ENCODE assay signal across 28 cellular contexts in the genomic region with DNA sequence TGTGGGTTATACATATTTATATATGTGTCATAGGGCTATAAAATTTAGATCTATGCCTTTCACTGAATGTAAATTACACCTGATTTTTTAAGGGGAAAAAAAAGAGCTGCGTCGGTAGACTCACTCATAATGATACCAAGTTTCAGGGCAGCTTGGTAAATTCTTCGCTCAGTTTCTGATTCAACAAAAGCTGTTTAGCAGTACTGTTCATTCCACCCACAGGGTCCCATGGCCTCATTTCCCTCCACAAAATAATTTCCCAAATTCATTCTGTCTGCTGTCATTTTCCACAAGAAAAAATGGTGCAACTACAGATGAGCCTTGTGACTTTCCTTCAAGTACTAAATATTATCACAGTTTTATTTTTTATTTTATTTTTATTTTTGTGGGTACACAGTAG.
"Had no signal": no experiment of that assay in that cellular context is flagged by ENCODE, and none has a peak within 500 bp of the region (broad histone marks: within the 10 kb centered on the region; RNA-seq: fewer than 3 reads in every experiment).

No MANE protein-coding gene starts in this region.

- ATAC-seq: activated naive CD4-positive, alpha-beta T cell treated with anti-CD3 and anti-CD28 coated beads, Interleukin-2, amount 50 U/mL, for 72 hours; activated naive CD8-positive, alpha-beta T cell treated with anti-CD3 and anti-CD28 coated beads, Interleukin-2, amount 50 U/mL, for 24 hours; activated T-cell treated with anti-CD3 and anti-CD28 coated beads, Interleukin-2, amount 50 U/mL, for 4 hours; activated T-cell treated with anti-CD3 and anti-CD28 coated beads, Interleukin-2, amount 50 U/mL, for 72 hours; activated T-helper 17 cell treated with anti-CD3 and anti-CD28 coated beads, Interleukin-2, amount 50 U/mL, for 72 hours; body of pancreas had no signal

- DNase-seq: activated effector memory CD4-positive, alpha-beta T cell treated with anti-CD3 and anti-CD28 coated beads, Interleukin-2, amount 50 U/mL, for 16 hours; activated effector memory CD4-positive, alpha-beta T cell treated with Interleukin-2 at 50 U/mL for 16 hours; activated gamma-delta T cell; activated gamma-delta T cell treated with Interleukin-2 at 50 U/mL for 16 hours; activated naive CD4-positive, alpha-beta T cell; activated naive CD4-positive, alpha-beta T cell treated with anti-CD3 and anti-CD28 coated beads for 36 hours; activated naive CD4-positive, alpha-beta T cell treated with anti-CD3 and anti-CD28 coated beads, Interleukin-2, amount 10 ng/mL, durations not matched to agents 7 days and 5 days; activated naive CD4-positive, alpha-beta T cell treated with anti-CD3 and anti-CD28 coated beads, Interleukin-2, amount 50 U/mL, for 16 hours; activated naive CD4-positive, alpha-beta T cell treated with Interleukin-2 at 50 U/mL for 16 hours; activated naive CD8-positive, alpha-beta T cell treated with anti-CD3 and anti-CD28 coated beads for 36 hours; activated naive CD8-positive, alpha-beta T cell treated with anti-CD3 and anti-CD28 coated beads, Interleukin-2, amount 10 ng/mL, durations not matched to agents 7 days and 5 days; activated naive CD8-positive, alpha-beta T cell treated with anti-CD3 and anti-CD28 coated beads, Interleukin-2, amount 50 U/mL, for 24 hours; activated T-cell treated with anti-CD3 and anti-CD28 coated beads, Interleukin-2, amount 50 U/mL, for 1 hour; activated T-cell treated with anti-CD3 and anti-CD28 coated beads, Interleukin-2, amount 50 U/mL, for 24 hours; activated T-cell treated with anti-CD3 and anti-CD28 coated beads, Interleukin-2, amount 50 U/mL, for 4 hours; activated T-cell treated with anti-CD3 and anti-CD28 coated beads, Interleukin-2, amount 50 U/mL, for 48 hours; activated T-cell treated with anti-CD3 and anti-CD28 coated beads, Interleukin-2, amount 50 U/mL, for 72 hours; adrenal gland; amniotic stem cell; amygdala; anterior cingulate cortex; aorta; body of pancreas; brain microvascular endothelial cell; central memory CD4-positive, alpha-beta T cell; cerebellar nuclear complex had no signal
